ENCODE assay signal across 17 cellular contexts in genomic region chr6:31770860-31771259, GRCh38.
"Had no signal": no experiment of that assay in that cellular context is flagged by ENCODE, and none has a peak within 500 bp of the region (broad histone marks: within the 10 kb centered on the region; RNA-seq: fewer than 3 reads in every experiment).

No MANE protein-coding gene starts in this region.

- H3K4me3 Mint-ChIP-seq: activated B cell treated with CpG ODN at 0.5 μM for 24 hours; mesothelial cell of epicardium; nephron; stimulated activated effector memory CD8-positive, alpha-beta T cell treated with anti-CD3 and anti-CD28 coated beads, Interleukin-12 subunit alpha, Interleukin-12 subunit beta, amount 100 ng/mL, for 72 hours had no signal

- H3K36me3 Mint-ChIP-seq: mesothelial cell of epicardium; stimulated activated effector memory CD8-positive, alpha-beta T cell treated with anti-CD3 and anti-CD28 coated beads, Interleukin-12 subunit alpha, Interleukin-12 subunit beta, amount 100 ng/mL, for 72 hours had no signal

- H3K27me3 ChIP-seq: brain microvascular endothelial cell, left lung, testis, upper lobe of left lung had no signal

- H3K36me3 ChIP-seq: brain microvascular endothelial cell, left lung, sigmoid colon, upper lobe of left lung had no signal

- H3K9me3 ChIP-seq: left lung, sigmoid colon, testis, upper lobe of left lung had no signal

- H3K27ac ChIP-seq: brain microvascular endothelial cell, left lung, sigmoid colon, testis, upper lobe of left lung had no signal

- H3K27ac Mint-ChIP-seq: activated B cell treated with CpG ODN at 0.5 μM for 24 hours; mesothelial cell of epicardium; nephron; stimulated activated effector memory CD8-positive, alpha-beta T cell treated with anti-CD3 and anti-CD28 coated beads, Interleukin-12 subunit alpha, Interleukin-12 subunit beta, amount 100 ng/mL, for 72 hours had no signal

- H3K4me1 Mint-ChIP-seq: nephron had no signal

- H3K4me3 ChIP-seq: left lung, sigmoid colon, testis, upper lobe of left lung had no signal

- H3K9me3 Mint-ChIP-seq: activated B cell treated with CpG ODN at 0.5 μM for 24 hours; mesothelial cell of epicardium; nephron; stimulated activated effector memory CD8-positive, alpha-beta T cell treated with anti-CD3 and anti-CD28 coated beads, Interleukin-12 subunit alpha, Interleukin-12 subunit beta, amount 100 ng/mL, for 72 hours had no signal

- H3K27me3 Mint-ChIP-seq: activated B cell treated with CpG ODN at 0.5 μM for 24 hours had no signal

- H3K4me1 ChIP-seq: testis had no signal

- ATAC-seq: left lung; stimulated activated effector memory CD8-positive, alpha-beta T cell treated with anti-CD3 and anti-CD28 coated beads, Interleukin-12 subunit alpha, Interleukin-12 subunit beta, amount 100 ng/mL, for 72 hours had no signal

- DNase-seq: activated B cell treated with CpG ODN at 0.5 μM for 24 hours; activated CD4-positive, alpha-beta T cell treated with anti-CD3 and anti-CD28 coated beads, Interleukin-2, amount 50 U/mL, for 48 hours; activated CD8-positive, alpha-beta memory T cell treated with anti-CD3 and anti-CD28 coated beads, Interleukin-2, amount 50 U/mL, for 48 hours; activated gamma-delta T cell; activated T-cell treated with anti-CD3 and anti-CD28 coated beads, Interleukin-2, amount 50 U/mL, for 48 hours; aorta; brain microvascular endothelial cell; central memory CD4-positive, alpha-beta T cell; effector CD4-positive, alpha-beta T cell; sigmoid colon; stimulated activated CD4-positive, alpha-beta T cell treated with anti-CD3 and anti-CD28 coated beads, Interleukin-4, amount 100 ng/mL, for 24 hours; testis; upper lobe of left lung had no signal
